22 cellular contexts compared by ENCODE assay signal in the genomic region with DNA sequence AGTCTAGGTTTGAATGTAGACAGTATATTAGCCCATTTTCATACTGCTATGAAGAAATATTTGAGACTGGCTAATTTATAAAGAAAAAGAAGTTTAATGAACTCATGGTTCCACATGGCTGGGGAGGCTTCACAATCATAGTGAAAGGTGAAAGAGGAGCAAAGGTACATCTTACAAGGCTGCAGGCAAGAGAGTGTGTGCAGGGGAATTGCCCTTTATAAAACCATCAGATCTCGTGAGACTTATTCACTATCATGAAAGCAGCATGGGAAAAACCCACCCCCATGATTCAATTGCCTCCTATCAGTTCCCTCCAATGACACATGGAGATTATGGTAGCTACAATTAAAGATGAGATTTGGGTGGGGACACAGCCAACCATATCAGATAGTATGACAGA.
"Had no signal": no experiment of that assay in that cellular context is flagged by ENCODE, and none has a peak within 500 bp of the region (broad histone marks: within the 10 kb centered on the region; RNA-seq: fewer than 3 reads in every experiment).

No MANE protein-coding gene starts in this region.

- H3K9me3 Mint-ChIP-seq: naive B cell had no signal

- H3K4me1 ChIP-seq: esophagus squamous epithelium, gastrocnemius medialis, left lung, lower lobe of right lung had no signal

- H3K27ac Mint-ChIP-seq: mesothelial cell of epicardium, naive B cell had no signal

- H3K9me3 ChIP-seq: esophagus squamous epithelium, gastrocnemius medialis, heart right ventricle, left lung, lower lobe of right lung, mucosa of descending colon had no signal

- H3K27ac ChIP-seq: coronary artery, dorsolateral prefrontal cortex, esophagus squamous epithelium, gastrocnemius medialis, heart right ventricle, left lung, lower lobe of right lung had no signal

- ATAC-seq: gastrocnemius medialis, heart right ventricle, left cardiac atrium, left lung, left ventricle myocardium superior, lower lobe of right lung, mucosa of descending colon had no signal

- DNase-seq: dermis blood vessel endothelial cell; dorsolateral prefrontal cortex; effector CD4-positive, alpha-beta T cell; effector memory CD4-positive, alpha-beta T cell; esophagus squamous epithelium; foreskin fibroblast; foreskin melanocyte; gastrocnemius medialis; glutamatergic neuron; head of caudate nucleus; heart right ventricle; hippocampal formation; left cardiac atrium; left lung; left ventricle myocardium superior; lower lobe of right lung; mesenchymal stem cell; mucosa of descending colon; naive B cell had no signal

- H3K36me3 Mint-ChIP-seq: mesothelial cell of epicardium, naive B cell had no signal

- H3K36me3 ChIP-seq: esophagus squamous epithelium, gastrocnemius medialis, heart right ventricle, left lung, lower lobe of right lung had no signal

- H3K4me1 Mint-ChIP-seq: mesothelial cell of epicardium, naive B cell had no signal

- H3K27me3 ChIP-seq: esophagus squamous epithelium, gastrocnemius medialis, heart right ventricle, left lung had no signal

- H3K4me3 ChIP-seq: coronary artery, dorsolateral prefrontal cortex, esophagus squamous epithelium, gastrocnemius medialis, heart right ventricle, left lung, lower lobe of right lung, mucosa of descending colon had no signal

- H3K4me3 Mint-ChIP-seq: mesothelial cell of epicardium, naive B cell had no signal

- H3K27me3 Mint-ChIP-seq: naive thymus-derived CD8-positive, alpha-beta T cell had no signal
